ENCODE assay signal across 17 cellular contexts in the genomic region with DNA sequence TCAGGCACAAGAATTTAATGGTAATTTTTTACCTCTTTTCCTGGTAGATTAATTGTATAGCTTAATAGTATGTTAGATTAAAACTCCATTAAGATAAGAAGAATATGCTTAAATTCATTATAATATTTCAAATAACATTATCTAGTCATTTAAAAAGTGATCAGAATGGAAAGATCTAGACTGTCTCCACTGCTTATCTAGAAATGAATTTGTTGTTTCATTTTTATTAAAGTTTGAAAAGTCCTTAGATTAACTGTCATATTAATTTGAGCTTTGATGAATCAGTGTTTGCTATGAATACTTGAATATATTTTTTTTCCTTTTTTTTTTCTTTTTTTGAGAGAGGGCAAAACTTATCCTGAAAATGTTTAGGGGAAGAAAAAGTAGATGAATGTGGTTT.
DNase-seq lines count a peak whose midpoint lies in the region; ATAC-seq, FAIRE-seq and TF ChIP-seq lines count a peak whose summit lies in the region.
"Had no signal": no experiment of that assay in that cellular context is flagged by ENCODE, and none has a peak within 500 bp of the region (broad histone marks: within the 10 kb centered on the region; RNA-seq: fewer than 3 reads in every experiment).

No MANE protein-coding gene starts in this region.

- H3K4me1 Mint-ChIP-seq in CD4-positive, CD25-positive, alpha-beta regulatory T cell, result peaks cover 9 to 13% (median 10%) of the 10 kb centered on the region in 4 donors
- peaks cover 13% of the 10 kb centered on the region for H3K4me1 Mint-ChIP-seq in activated B cell treated with CpG ODN at 0.5 μM for 24 hours
- H3K4me1 Mint-ChIP-seq in osteocyte (ENCODE audit: unreplicated experiment), result peaks cover 20% of the 10 kb centered on the region

- intact Hi-C loops in activated B cell treated with CpG ODN at 0.5 μM for 24 hours (cut with micrococcal nuclease), result no loop called here

- H3K9me3 ChIP-seq in CD4-positive, CD25-positive, alpha-beta regulatory T cell (ENCODE audit: control insufficient read depth in 2 of 2, low read length in 2 of 2), result no peaks in the 10 kb centered on the region
- H3K9me3 ChIP-seq in small intestine (ENCODE audit: control insufficient read depth, low read depth), result no peaks in the 10 kb centered on the region

- ATAC-seq in CD4-positive, CD25-positive, alpha-beta regulatory T cell (ENCODE audit: low read depth in 2 of 2), result no peak
- ATAC-seq in activated B cell treated with CpG ODN at 0.5 μM for 24 hours (ENCODE audit: low read depth) (no peak), HG02840 (IDR thresholded peaks at IDR 0.05; ENCODE audit: low FRiP score, unreplicated experiment) (no peak)

- H3K4me3 Mint-ChIP-seq in CD4-positive, CD25-positive, alpha-beta regulatory T cell, result no peak overlapping the region
- no peak overlapping the region for H3K4me3 Mint-ChIP-seq in activated B cell treated with CpG ODN at 0.5 μM for 24 hours
- no peak overlapping the region for H3K4me3 Mint-ChIP-seq in osteocyte (ENCODE audit: unreplicated experiment)
- H3K4me3 Mint-ChIP-seq: activated naive CD8-positive, alpha-beta T cell had no signal

- no peaks in the 10 kb centered on the region for H3K36me3 Mint-ChIP-seq in CD4-positive, CD25-positive, alpha-beta regulatory T cell
- H3K36me3 Mint-ChIP-seq in activated B cell treated with CpG ODN at 0.5 μM for 24 hours (ENCODE audit: low read depth), result no peaks in the 10 kb centered on the region
- H3K36me3 Mint-ChIP-seq in osteocyte (ENCODE audit: unreplicated experiment), result no peaks in the 10 kb centered on the region
- H3K36me3 Mint-ChIP-seq: activated naive CD8-positive, alpha-beta T cell; naive B cell had no signal

- no peaks in the 10 kb centered on the region for H3K27me3 ChIP-seq in CD4-positive, CD25-positive, alpha-beta regulatory T cell (ENCODE audit: control insufficient read depth, insufficient read depth, low read length)
- H3K27me3 ChIP-seq in small intestine (ENCODE audit: control insufficient read depth in 2 of 2, insufficient read depth in 2 of 2, low read length in 2 of 2), result no peaks in the 10 kb centered on the region

- no peak for TF ChIP-seq CTCF in activated B cell treated with CpG ODN at 0.5 μM for 24 hours (IDR thresholded peaks at IDR 0.05)
- TF ChIP-seq CTCF in osteocyte (IDR thresholded peaks at IDR 0.05), result no peak

- peak overlapping the region; percentile 48 for H3K27ac ChIP-seq in CD4-positive, CD25-positive, alpha-beta regulatory T cell (ENCODE audit: insufficient read depth, low read length, poor library complexity, severe bottlenecking)
- H3K27ac ChIP-seq in small intestine (ENCODE audit: low read depth in 1 of 2, low read length in 1 of 2), result no peak overlapping the region
- H3K27ac ChIP-seq: RWPE1 had no signal

- H3K27me3 Mint-ChIP-seq in CD4-positive, CD25-positive, alpha-beta regulatory T cell, result no peaks in the 10 kb centered on the region
- H3K27me3 Mint-ChIP-seq in activated B cell treated with CpG ODN at 0.5 μM for 24 hours, result no peaks in the 10 kb centered on the region
- H3K27me3 Mint-ChIP-seq in osteocyte (ENCODE audit: unreplicated experiment), result no peaks in the 10 kb centered on the region
- H3K27me3 Mint-ChIP-seq: activated naive CD8-positive, alpha-beta T cell had no signal

- no peaks in the 10 kb centered on the region for H3K4me1 ChIP-seq in CD4-positive, CD25-positive, alpha-beta regulatory T cell (ENCODE audit: control insufficient read depth, insufficient read depth, low read length, poor library complexity, severe bottlenecking)
- no peaks in the 10 kb centered on the region for H3K4me1 ChIP-seq in small intestine (ENCODE audit: control insufficient read depth in 2 of 2, insufficient read depth in 1 of 2, low read depth in 1 of 2, low read length in 1 of 2)

- peak; percentile 78 for FAIRE-seq in islet of Langerhans (lab: Jason Lieb, UNC)
- peak; percentile 68 for FAIRE-seq in small intestine (lab: Jason Lieb, UNC)
- FAIRE-seq: GM18507, GM19239, urothelium cell line had no signal

- no peak overlapping the region for H3K4me3 ChIP-seq in CD4-positive, CD25-positive, alpha-beta regulatory T cell (ENCODE audit: low read depth, low read length)
- H3K4me3 ChIP-seq in small intestine (ENCODE audit: low read depth in 1 of 2, low read length in 2 of 2), result no peak overlapping the region

- CTCF ChIA-PET in activated B cell treated with CpG ODN at 0.5 μM for 24 hours (lab: Charles Lee), result no interaction called here

- POLR2A ChIA-PET in activated B cell treated with CpG ODN at 0.5 μM for 24 hours (lab: Charles Lee), result no interaction called here

- no peaks in the 10 kb centered on the region for H3K36me3 ChIP-seq in CD4-positive, CD25-positive, alpha-beta regulatory T cell (ENCODE audit: control insufficient read depth, insufficient read depth, low read length)
- H3K36me3 ChIP-seq in small intestine (ENCODE audit: control insufficient read depth in 2 of 2, insufficient read depth in 2 of 2, low read length in 2 of 2), result no peaks in the 10 kb centered on the region

- H3K9me3 Mint-ChIP-seq in CD4-positive, CD25-positive, alpha-beta regulatory T cell, result no peaks in the 10 kb centered on the region
- no peaks in the 10 kb centered on the region for H3K9me3 Mint-ChIP-seq in activated B cell treated with CpG ODN at 0.5 μM for 24 hours
- no peaks in the 10 kb centered on the region for H3K9me3 Mint-ChIP-seq in osteocyte (ENCODE audit: unreplicated experiment)

- H3K27ac Mint-ChIP-seq in CD4-positive, CD25-positive, alpha-beta regulatory T cell, result peak overlapping the region in 1 of 3 donors; percentile 79
- H3K27ac Mint-ChIP-seq in activated B cell treated with CpG ODN at 0.5 μM for 24 hours (peak overlapping the region; percentile 80), osteocyte (ENCODE audit: unreplicated experiment) (no peak overlapping the region)
- H3K27ac Mint-ChIP-seq: activated naive CD8-positive, alpha-beta T cell had no signal

- in situ Hi-C loops in KBM-7 (cut with MboI; ENCODE audit: low pct_unique_long_range_greater_than_20kb, low sequenced_read_pairs), result no loop called here

- no peak for DNase-seq in CD4-positive, CD25-positive, alpha-beta regulatory T cell
- DNase-seq in activated B cell treated with CpG ODN at 0.5 μM for 24 hours, result no peak
- DNase-seq in small intestine, result no peak
- no peak for DNase-seq in KBM-7
- DNase-seq in osteocyte (ENCODE audit: extremely low spot score, unreplicated experiment), result no peak
- no peak for DNase-seq in germinal center (ENCODE audit: low spot score)
- DNase-seq: AML-193, NCI-H2081, NCI-H748 treated with DMSO at 0.1 percent for 48 hours had no signal
